ENCODE assay signal across 15 cellular contexts in the genomic region with DNA sequence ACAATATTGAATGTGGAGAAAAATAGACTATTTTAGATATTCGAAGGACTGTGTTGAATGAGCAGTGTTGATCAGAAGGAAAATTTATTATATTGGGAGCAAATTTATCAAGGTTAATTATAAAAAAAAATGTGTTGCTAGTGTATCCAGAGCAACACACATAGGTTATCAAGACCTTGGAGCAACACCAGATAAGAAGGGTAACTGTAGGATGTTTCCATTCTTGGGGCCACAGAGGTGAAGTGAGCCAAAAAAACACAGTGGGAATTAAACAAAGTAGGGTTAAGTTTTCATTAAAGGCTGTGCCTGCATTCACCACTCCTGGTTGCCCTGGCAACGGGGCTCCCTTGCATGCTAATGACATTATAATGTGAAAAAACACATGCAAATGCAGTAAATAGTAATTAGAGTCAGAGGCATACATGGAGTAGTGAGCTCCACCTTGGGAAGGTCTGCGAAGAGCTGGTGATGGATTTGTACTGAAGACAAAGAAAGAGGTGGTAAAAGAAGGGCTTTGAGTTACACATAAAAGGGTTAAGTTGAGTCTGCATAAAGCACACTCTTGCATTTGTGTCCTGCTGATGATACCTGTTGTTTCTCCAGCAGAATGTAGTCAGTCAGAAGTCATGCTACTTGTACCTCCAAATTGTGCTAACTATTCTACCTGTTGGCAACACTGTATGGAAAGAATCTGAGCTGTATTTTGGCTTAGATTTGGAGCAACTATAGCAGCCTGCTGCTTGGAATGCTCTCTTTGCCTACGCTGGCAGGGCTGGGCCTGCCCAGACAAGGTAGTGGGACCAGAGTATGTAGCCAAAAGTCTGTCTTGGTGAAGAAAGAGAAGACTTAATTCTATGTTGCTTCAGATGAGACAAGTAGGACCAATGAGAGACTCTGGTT. TPM values are rescaled to one million over a fixed set of nuclear protein-coding genes. Genes with fewer than 3 reads are reported as not detected.
DNase-seq lines count a peak whose midpoint lies in the region; ATAC-seq and TF ChIP-seq lines count a peak whose summit lies in the region.
"Had no signal": no experiment of that assay in that cellular context is flagged by ENCODE, and none has a peak within 500 bp of the region (broad histone marks: within the 10 kb centered on the region; RNA-seq: fewer than 3 reads in every experiment).

No MANE protein-coding gene starts in this region.

- H3K4me3 Mint-ChIP-seq in GM23338 (peak overlapping the region; percentile 2; the same call in 1 of the 3 replicates), brain (peak overlapping the region in 3 of 5 experiments; percentile 3 to 51 (median 32))
- H3K4me3 Mint-ChIP-seq: T-helper 2 cell treated with Interferon-gamma antibody and Interleukin-4, amounts not matched to agents 5 μg/mL and 100 μg/mL, for 36 hours had no signal

- H2AFZ ChIP-seq in GM23338: no peak overlapping the region

- peaks cover 18% of the 10 kb centered on the region for H3K4me1 Mint-ChIP-seq in GM23338
- H3K4me1 Mint-ChIP-seq in brain: peaks cover 17% of the 10 kb centered on the region

- DNase-seq in DMS 273 (lab: John Stamatoyannopoulos, UW; ENCODE audit: unreplicated experiment): peak; percentile 76
- DNase-seq in GM23338 (ENCODE audit: low spot score): peak; percentile 69
- peak; percentile 54 for DNase-seq in iPS-NIHi11 (ENCODE audit: low spot score)
- DNase-seq in activated CD4-positive, alpha-beta T cell treated with anti-CD3 and anti-CD28 coated beads for 48 hours: no peak
- no peak for DNase-seq in NCI-H82 treated with DMSO at 0.1 percent for 48 hours (lab: John Stamatoyannopoulos, UW; ENCODE audit: unreplicated experiment)
- DNase-seq: activated effector memory CD4-positive, alpha-beta T cell treated with anti-CD3 and anti-CD28 coated beads, Interleukin-2, amount 50 U/mL, for 16 hours; amniotic stem cell; posterior cingulate gyrus; SIG-M5; small intestine; stimulated activated CD4-positive, alpha-beta T cell treated with anti-CD3 and anti-CD28 coated beads, Interleukin-4, amount 100 ng/mL, for 4 hours had no signal

- no peaks in the 10 kb centered on the region for H3K27me3 Mint-ChIP-seq in GM23338 (ENCODE audit: insufficient read depth, low read depth, poor library complexity)
- no peaks in the 10 kb centered on the region for H3K27me3 Mint-ChIP-seq in brain

- H3K4me1 ChIP-seq in GM23338 (ENCODE audit: insufficient read depth): peaks cover 12% of the 10 kb centered on the region; the same call in 1 of the 2 replicates

- H3K79me2 ChIP-seq in GM23338 (replicated peaks; ENCODE audit: insufficient read depth): peaks cover 3% of the 10 kb centered on the region; the same call in 1 of the 2 replicates

- ATAC-seq in GM23338 (peak; percentile 93), HG02885 (IDR thresholded peaks at IDR 0.05; ENCODE audit: poor library complexity, unreplicated experiment) (no peak)
- ATAC-seq: activated CD4-positive, CD25-positive, alpha-beta regulatory T cell treated with anti-CD3 and anti-CD28 coated beads, Interleukin-2, amount 50 U/mL, for 24 hours had no signal

- peaks cover 4% of the 10 kb centered on the region; the same call in 2 of the 3 replicates for H3K36me3 Mint-ChIP-seq in GM23338 (ENCODE audit: low read depth)
- peaks cover 5% of the 10 kb centered on the region for H3K36me3 Mint-ChIP-seq in brain

- H3F3A ChIP-seq in GM23338 (replicated peaks; ENCODE audit: low read depth): no peaks in the 10 kb centered on the region

- H3K27ac Mint-ChIP-seq in GM23338 (peak overlapping the region; percentile 69; the same call in 1 of the 2 replicates), brain (peak overlapping the region in 4 of 5 experiments; percentile 40 to 70 (median 52))
- H3K27ac Mint-ChIP-seq: T-helper 2 cell treated with Interferon-gamma antibody and Interleukin-4, amounts not matched to agents 5 μg/mL and 100 μg/mL, for 36 hours had no signal

- H3K27me3 ChIP-seq in GM23338 (ENCODE audit: insufficient read depth): no peaks in the 10 kb centered on the region

- peak overlapping the region; percentile 74 for H3K27ac ChIP-seq in GM23338 (ENCODE audit: low read depth)

- peak overlapping the region; percentile 62 for H3K4me2 ChIP-seq in GM23338

- H3K4me3 ChIP-seq in GM23338: no peak overlapping the region

- H3K9me3 Mint-ChIP-seq in GM23338: no peaks in the 10 kb centered on the region; the same call in 2 of the 3 replicates
- peaks cover 0 to 7% (median 0%) of the 10 kb centered on the region in 5 experiments for H3K9me3 Mint-ChIP-seq in brain
- H3K9me3 Mint-ChIP-seq: T-helper 2 cell treated with Interferon-gamma antibody and Interleukin-4, amounts not matched to agents 5 μg/mL and 100 μg/mL, for 36 hours had no signal

- no peaks in the 10 kb centered on the region for H3K9me2 ChIP-seq in GM23338 (ENCODE audit: insufficient read depth)

- H3K36me3 ChIP-seq in GM23338 (ENCODE audit: insufficient read depth): no peaks in the 10 kb centered on the region

- TF ChIP-seq CTCF in GM23338 (conservative IDR thresholded peaks at IDR 0.05; ENCODE audit: low read depth in 2 of 2) (no peak), brain (conservative IDR thresholded peaks at IDR 0.05) (no peak)

- no peaks in the 10 kb centered on the region for H4K20me1 ChIP-seq in GM23338 (replicated peaks; ENCODE audit: insufficient read depth)

TF ChIP-seq in GM23338, 12 proteins besides CTCF, POLR2A, EP300 and RAD21:
- TF ChIP-seq, protein P1, sequence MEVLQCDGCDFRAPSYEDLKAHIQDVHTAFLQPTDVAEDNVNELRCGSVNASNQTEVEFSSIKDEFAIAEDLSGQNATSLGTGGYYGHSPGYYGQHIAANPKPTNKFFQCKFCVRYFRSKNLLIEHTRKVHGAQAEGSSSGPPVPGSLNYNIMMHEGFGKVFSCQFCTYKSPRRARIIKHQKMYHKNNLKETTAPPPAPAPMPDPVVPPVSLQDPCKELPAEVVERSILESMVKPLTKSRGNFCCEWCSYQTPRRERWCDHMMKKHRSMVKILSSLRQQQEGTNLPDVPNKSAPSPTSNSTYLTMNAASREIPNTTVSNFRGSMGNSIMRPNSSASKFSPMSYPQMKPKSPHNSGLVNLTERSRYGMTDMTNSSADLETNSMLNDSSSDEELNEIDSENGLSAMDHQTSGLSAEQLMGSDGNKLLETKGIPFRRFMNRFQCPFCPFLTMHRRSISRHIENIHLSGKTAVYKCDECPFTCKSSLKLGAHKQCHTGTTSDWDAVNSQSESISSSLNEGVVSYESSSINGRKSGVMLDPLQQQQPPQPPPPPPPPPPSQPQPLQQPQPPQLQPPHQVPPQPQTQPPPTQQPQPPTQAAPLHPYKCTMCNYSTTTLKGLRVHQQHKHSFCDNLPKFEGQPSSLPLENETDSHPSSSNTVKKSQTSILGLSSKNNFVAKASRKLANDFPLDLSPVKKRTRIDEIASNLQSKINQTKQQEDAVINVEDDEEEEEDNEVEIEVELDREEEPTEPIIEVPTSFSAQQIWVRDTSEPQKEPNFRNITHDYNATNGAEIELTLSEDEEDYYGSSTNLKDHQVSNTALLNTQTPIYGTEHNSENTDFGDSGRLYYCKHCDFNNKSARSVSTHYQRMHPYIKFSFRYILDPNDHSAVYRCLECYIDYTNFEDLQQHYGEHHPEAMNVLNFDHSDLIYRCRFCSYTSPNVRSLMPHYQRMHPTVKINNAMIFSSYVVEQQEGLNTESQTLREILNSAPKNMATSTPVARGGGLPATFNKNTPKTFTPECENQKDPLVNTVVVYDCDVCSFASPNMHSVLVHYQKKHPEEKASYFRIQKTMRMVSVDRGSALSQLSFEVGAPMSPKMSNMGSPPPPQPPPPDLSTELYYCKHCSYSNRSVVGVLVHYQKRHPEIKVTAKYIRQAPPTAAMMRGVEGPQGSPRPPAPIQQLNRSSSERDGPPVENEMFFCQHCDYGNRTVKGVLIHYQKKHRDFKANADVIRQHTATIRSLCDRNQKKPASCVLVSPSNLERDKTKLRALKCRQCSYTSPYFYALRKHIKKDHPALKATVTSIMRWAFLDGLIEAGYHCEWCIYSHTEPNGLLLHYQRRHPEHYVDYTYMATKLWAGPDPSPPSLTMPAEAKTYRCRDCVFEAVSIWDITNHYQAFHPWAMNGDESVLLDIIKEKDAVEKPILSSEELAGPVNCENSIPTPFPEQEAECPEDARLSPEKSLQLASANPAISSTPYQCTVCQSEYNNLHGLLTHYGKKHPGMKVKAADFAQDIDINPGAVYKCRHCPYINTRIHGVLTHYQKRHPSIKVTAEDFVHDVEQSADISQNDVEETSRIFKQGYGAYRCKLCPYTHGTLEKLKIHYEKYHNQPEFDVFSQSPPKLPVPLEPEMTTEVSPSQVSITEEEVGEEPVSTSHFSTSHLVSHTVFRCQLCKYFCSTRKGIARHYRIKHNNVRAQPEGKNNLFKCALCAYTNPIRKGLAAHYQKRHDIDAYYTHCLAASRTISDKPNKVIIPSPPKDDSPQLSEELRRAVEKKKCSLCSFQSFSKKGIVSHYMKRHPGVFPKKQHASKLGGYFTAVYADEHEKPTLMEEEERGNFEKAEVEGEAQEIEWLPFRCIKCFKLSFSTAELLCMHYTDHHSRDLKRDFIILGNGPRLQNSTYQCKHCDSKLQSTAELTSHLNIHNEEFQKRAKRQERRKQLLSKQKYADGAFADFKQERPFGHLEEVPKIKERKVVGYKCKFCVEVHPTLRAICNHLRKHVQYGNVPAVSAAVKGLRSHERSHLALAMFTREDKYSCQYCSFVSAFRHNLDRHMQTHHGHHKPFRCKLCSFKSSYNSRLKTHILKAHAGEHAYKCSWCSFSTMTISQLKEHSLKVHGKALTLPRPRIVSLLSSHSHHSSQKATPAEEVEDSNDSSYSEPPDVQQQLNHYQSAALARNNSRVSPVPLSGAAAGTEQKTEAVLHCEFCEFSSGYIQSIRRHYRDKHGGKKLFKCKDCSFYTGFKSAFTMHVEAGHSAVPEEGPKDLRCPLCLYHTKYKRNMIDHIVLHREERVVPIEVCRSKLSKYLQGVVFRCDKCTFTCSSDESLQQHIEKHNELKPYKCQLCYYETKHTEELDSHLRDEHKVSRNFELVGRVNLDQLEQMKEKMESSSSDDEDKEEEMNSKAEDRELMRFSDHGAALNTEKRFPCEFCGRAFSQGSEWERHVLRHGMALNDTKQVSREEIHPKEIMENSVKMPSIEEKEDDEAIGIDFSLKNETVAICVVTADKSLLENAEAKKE (CRISPR knock-in tag; IDR thresholded peaks at IDR 0.05): 0 out of 2 replicates have a peak, but pooled peaks have one; percentile 20
- no peak for TF ChIP-seq CREB1 (CRISPR knock-in tag; IDR thresholded peaks at IDR 0.05; ENCODE audit: low read depth)

RNA-seq across cellular contexts. Expression of gene ATG10, which starts 59.6 kb away (rescaled TPM):
- 7.7 and 12.5 TPM in 2 replicates for total RNA-seq in GM23338 (2014; rRNA removed; shearing (Covaris generic))
- polyA plus RNA-seq in GM23338 (2016; fragmentation: Nextera tagmentation; extraction: Ambion mirVana) (16.4 and 17.7 TPM in 2 replicates), brain (ENCODE audit: insufficient read depth, low read depth, low replicate concordance) (4.3 TPM)

Comparison
In these comparisons a context has a peak if more than half of its experiments do, and no peak if none do; other contexts are left out.
1. DNase-seq: peak in DMS 273 (single experiment), GM23338 (single experiment) and iPS-NIHi11 (single experiment); none in activated CD4-positive, alpha-beta T cell treated with anti-CD3 and anti-CD28 coated beads for 48 hours (single experiment) and NCI-H82 treated with DMSO at 0.1 percent for 48 hours (single experiment).